In the genomic region with DNA sequence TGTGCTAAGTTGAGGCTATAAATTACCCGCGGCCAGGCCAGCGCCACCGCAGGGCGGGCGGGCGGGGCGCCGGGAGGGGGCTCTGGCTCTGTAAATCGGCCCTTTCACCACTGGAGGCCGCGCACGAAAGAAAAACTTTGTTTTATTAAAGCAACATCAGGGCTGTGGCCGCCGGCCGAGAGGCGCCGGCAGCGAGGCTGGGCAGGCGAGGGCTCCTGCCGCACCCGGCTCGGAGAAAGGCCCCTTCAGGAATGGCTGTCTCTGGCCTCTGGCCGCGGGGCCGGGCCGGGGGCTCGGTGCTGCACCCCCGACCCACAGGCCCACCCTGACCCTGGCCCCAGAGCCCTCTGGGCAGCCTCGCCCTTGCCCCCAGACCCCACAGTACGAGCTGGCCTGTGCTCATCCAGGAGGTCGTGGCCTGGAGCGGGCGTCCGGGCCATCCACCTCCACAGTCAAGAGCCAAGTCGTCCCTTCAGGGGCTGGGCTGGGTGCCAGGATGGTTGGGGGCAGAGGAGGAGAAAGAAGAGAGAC, we compare ENCODE assay signal across 10 cellular contexts. TPM values are rescaled to one million over a fixed set of nuclear protein-coding genes. Genes with fewer than 3 reads are reported as not detected.
DNase-seq lines count a peak whose midpoint lies in the region; ATAC-seq and TF ChIP-seq lines count a peak whose summit lies in the region.
"Had no signal": no experiment of that assay in that cellular context is flagged by ENCODE, and none has a peak within 500 bp of the region (broad histone marks: within the 10 kb centered on the region; RNA-seq: fewer than 3 reads in every experiment).

No MANE protein-coding gene starts in this region.

- ATAC-seq in GM18909 (IDR thresholded peaks at IDR 0.05; ENCODE audit: poor library complexity, unreplicated experiment): no peak
- ATAC-seq in activated CD4-positive, CD25-positive, alpha-beta regulatory T cell treated with anti-CD3 and anti-CD28 coated beads, Interleukin-2, amount 50 U/mL, for 24 hours: no peak

- CTCF ChIA-PET in AG04450 (lab: Charles Lee): interaction anchor here (1.1 kb wide), 1 partner anchor 9 kb away, joined by 3 read pairs; no protein-coding TSS in a partner anchor

- TF ChIP-seq POLR2A in NB4 (IDR thresholded peaks at IDR 0.05; ENCODE audit: extremely low read depth, insufficient read length) (no peak), esophagus muscularis mucosa (IDR thresholded peaks at IDR 0.05; ENCODE audit: low read depth) (no peak)

- no peak overlapping the region for H3K4ac ChIP-seq in mesenchymal stem cell (ENCODE audit: low read depth in 1 of 2, low read length in 2 of 2)

- H2AFZ ChIP-seq in mesenchymal stem cell (ENCODE audit: low read depth, low read length): peak overlapping the region; percentile 74

- peak overlapping the region; percentile 38 to 80 for H3K18ac ChIP-seq in mesenchymal stem cell (ENCODE audit: low read depth in 1 of 2, low read length in 2 of 2)

- no peak overlapping the region for H3K9ac ChIP-seq in mesenchymal stem cell (ENCODE audit: low read length)

- no peaks in the 10 kb centered on the region; the same call in 1 of the 2 replicates for H3K9me3 ChIP-seq in AG04450 (ENCODE audit: control insufficient read depth, insufficient read depth, low read length)
- H3K9me3 ChIP-seq in esophagus muscularis mucosa: no peaks in the 10 kb centered on the region
- no peaks in the 10 kb centered on the region for H3K9me3 ChIP-seq in mesenchymal stem cell (ENCODE audit: control insufficient read depth, low read length)

- peak overlapping the region in 1 of 2 experiments; percentile 57 for H3K23ac ChIP-seq in mesenchymal stem cell (ENCODE audit: low read length in 2 of 2)

- peak overlapping the region; percentile 54 for H4K91ac ChIP-seq in mesenchymal stem cell (ENCODE audit: low read length)

- peaks cover 12 to 39% (median 32%) of the 10 kb centered on the region in 4 donors for H3K4me1 ChIP-seq in esophagus muscularis mucosa
- H3K4me1 ChIP-seq in mesenchymal stem cell (ENCODE audit: control insufficient read depth, insufficient read depth, low read depth, low read length): peaks cover 41% of the 10 kb centered on the region

- intact Hi-C loops in esophagus muscularis mucosa (cut with DNase I): no loop called here

- no peaks in the 10 kb centered on the region for H3K79me1 ChIP-seq in mesenchymal stem cell (replicated peaks; ENCODE audit: low read length, poor library complexity, severe bottlenecking)

- peak overlapping the region; percentile 29 for H3K4me2 ChIP-seq in mesenchymal stem cell (ENCODE audit: low read length, poor library complexity, severe bottlenecking)

- POLR2A ChIA-PET in AG04450 (lab: Yijun Ruan, JAX): no interaction called here

- no peak overlapping the region for H2AK5ac ChIP-seq in mesenchymal stem cell (ENCODE audit: low read length, severe bottlenecking)

- H3K27ac ChIP-seq in AG04450 (ENCODE audit: low read depth, low read length) (no peak overlapping the region), esophagus muscularis mucosa (replicated peaks in 1 of 4) (peak overlapping the region in 2 of 4 donors; percentile 10 to 19), mesenchymal stem cell (ENCODE audit: low read length, poor library complexity, severe bottlenecking) (no peak overlapping the region)

- H3K36me3 ChIP-seq in esophagus muscularis mucosa (no peaks in the 10 kb centered on the region), mesenchymal stem cell (ENCODE audit: control insufficient read depth in 1 of 2, insufficient read depth in 2 of 2, low read depth in 1 of 2, low read length in 2 of 2) (no peaks in the 10 kb centered on the region)

- no peak for DNase-seq in AG04450 (ENCODE audit: low read depth, low spot score)
- peak; percentile 80 for DNase-seq in NB4 (ENCODE audit: low read depth)
- no peak for DNase-seq in esophagus muscularis mucosa (ENCODE audit: extremely low spot score)
- peak; percentile 55 for DNase-seq in mesenchymal stem cell
- DNase-seq in NCI-H446 treated with DMSO at 0.1 percent for 48 hours (lab: John Stamatoyannopoulos, UW): no peak
- no peak for DNase-seq in T-helper 9 cell
- DNase-seq: CD8-positive, alpha-beta memory T cell; NCI-H1694 treated with DMSO at 0.1 percent for 48 hours had no signal

- peak overlapping the region in 1 of 2 experiments; percentile 80 for H2BK12ac ChIP-seq in mesenchymal stem cell (ENCODE audit: low read length in 2 of 2)

- TF ChIP-seq CTCF in AG04450 (IDR thresholded peaks at IDR 0.05; ENCODE audit: low read depth, low read length) (peak; percentile 20; the same call in 1 of the 2 replicates), NB4 (IDR thresholded peaks at IDR 0.05; ENCODE audit: low read depth, low read length) (no peak), esophagus muscularis mucosa (IDR thresholded peaks at IDR 0.05) (peak in 1 of 3 experiments; percentile 34)

- no peak overlapping the region for H2BK120ac ChIP-seq in mesenchymal stem cell (ENCODE audit: low read depth, low read length)

- peak overlapping the region; percentile 75 for H2BK15ac ChIP-seq in mesenchymal stem cell (ENCODE audit: low read depth, poor library complexity, severe bottlenecking)

- H3K14ac ChIP-seq in mesenchymal stem cell (ENCODE audit: low read length in 2 of 2): no peak overlapping the region

- H4K8ac ChIP-seq in mesenchymal stem cell (ENCODE audit: low read length): peak overlapping the region; percentile 88

- peak overlapping the region; percentile 10 for H2BK5ac ChIP-seq in mesenchymal stem cell (ENCODE audit: low read depth, low read length, poor library complexity, severe bottlenecking)

- 0 out of 2 replicates have a peak overlapping the region, but pooled peaks have one; percentile 4 for H3K4me3 ChIP-seq in AG04450 (ENCODE audit: low read depth, low read length)
- H3K4me3 ChIP-seq in NB4 (ENCODE audit: low read depth, low read length): no peak overlapping the region
- peak overlapping the region; percentile 42 to 47 (median 44) for H3K4me3 ChIP-seq in esophagus muscularis mucosa
- no peak overlapping the region for H3K4me3 ChIP-seq in mesenchymal stem cell (ENCODE audit: insufficient read depth in 1 of 2, low read depth in 1 of 2, low read length in 2 of 2)

- no peaks in the 10 kb centered on the region for H3K27me3 ChIP-seq in AG04450 (ENCODE audit: control insufficient read depth, insufficient read depth, low read length)
- peaks cover 0 to 62% (median 13%) of the 10 kb centered on the region in 4 donors for H3K27me3 ChIP-seq in esophagus muscularis mucosa
- peaks cover 0 to 31% of the 10 kb centered on the region in 2 experiments for H3K27me3 ChIP-seq in mesenchymal stem cell (ENCODE audit: control insufficient read depth in 1 of 2, insufficient read depth in 1 of 2, low read length in 2 of 2)

- TF ChIP-seq EP300 in esophagus muscularis mucosa (IDR thresholded peaks at IDR 0.05): no peak

- WGBS in esophagus muscularis mucosa: 28% methylated on average over 30 of the region's 36 CpGs
- 44% methylated on average over 32 of the region's 36 CpGs for WGBS in mesenchymal stem cell

RNA-seq across cellular contexts. Expression of gene FGFR3, which starts 29.5 kb away (rescaled TPM):
- polyA plus RNA-seq in AG04450 (2011; rRNA removed): 0.06 and 0.21 TPM in 2 replicates
- 0.39 TPM in 1 of 2 replicates, not detected in the other for polyA minus RNA-seq in AG04450 (2011; rRNA and poly(A)+ RNA removed)
- 1 to 10 TPM; 1.2 to 2.0 (median 1.6) TPM for total RNA-seq in esophagus muscularis mucosa
- polyA plus RNA-seq in mesenchymal stem cell (2013, experiment 1 of 2): 0.65 TPM
- polyA plus RNA-seq in mesenchymal stem cell (2013, experiment 2 of 2): 0.48 TPM
- polyA plus RNA-seq: CD8-positive, alpha-beta memory T cell had no signal

RNA-seq across cellular contexts. Expression of gene TACC3, which starts 42.3 kb away (rescaled TPM):
- polyA plus RNA-seq in AG04450 (2011; rRNA removed): 7.0 and 8.5 TPM in 2 replicates
- 5.3 and 8.8 TPM in 2 replicates for polyA minus RNA-seq in AG04450 (2011; rRNA and poly(A)+ RNA removed)
- 1 to 10 TPM; 2.5 to 8.8 (median 5.8) TPM for total RNA-seq in esophagus muscularis mucosa
- polyA plus RNA-seq in mesenchymal stem cell (2013, experiment 1 of 2): 11.9 TPM
- 10.9 TPM for polyA plus RNA-seq in mesenchymal stem cell (2013, experiment 2 of 2)

RNA-seq across cellular contexts. Expression of gene TMEM129, which starts 42.5 kb away (rescaled TPM):
- 13.1 and 20.8 TPM in 2 replicates for polyA plus RNA-seq in AG04450 (2011; rRNA removed)
- 7.5 and 12.2 TPM in 2 replicates for polyA minus RNA-seq in AG04450 (2011; rRNA and poly(A)+ RNA removed)
- 100 to 1,000 TPM in 1 of 4 donors, 10 to 100 TPM in 3; 59.3 to 101 (median 72.6) TPM for total RNA-seq in esophagus muscularis mucosa
- polyA plus RNA-seq in mesenchymal stem cell (2013, experiment 1 of 2): 22.0 TPM
- polyA plus RNA-seq in mesenchymal stem cell (2013, experiment 2 of 2): 22.8 TPM

RNA-seq across cellular contexts. Expression of gene SLBP, which starts 51.5 kb away (rescaled TPM):
- 56.3 and 72.0 TPM in 2 replicates for polyA plus RNA-seq in AG04450 (2011; rRNA removed)
- polyA minus RNA-seq in AG04450 (2011; rRNA and poly(A)+ RNA removed): 23.9 and 28.1 TPM in 2 replicates
- 10 to 100 TPM; 41.5 to 56.1 (median 45.5) TPM for total RNA-seq in esophagus muscularis mucosa
- 45.8 TPM for polyA plus RNA-seq in mesenchymal stem cell (2013, experiment 1 of 2)
- 48.7 TPM for polyA plus RNA-seq in mesenchymal stem cell (2013, experiment 2 of 2)

Comparison
In these comparisons a context has a peak if more than half of its experiments do, and no peak if none do; other contexts are left out.
1. DNase-seq: peak in NB4 (single experiment) and mesenchymal stem cell (single experiment); none in AG04450 (single experiment), esophagus muscularis mucosa (single experiment), NCI-H446 treated with DMSO at 0.1 percent for 48 hours (single experiment) and T-helper 9 cell (single experiment).
2. H3K4me3 ChIP-seq: peak in AG04450 (single experiment) and esophagus muscularis mucosa (4 of 4); none in NB4 (single experiment) and mesenchymal stem cell (0 of 2).